In the genomic region with DNA sequence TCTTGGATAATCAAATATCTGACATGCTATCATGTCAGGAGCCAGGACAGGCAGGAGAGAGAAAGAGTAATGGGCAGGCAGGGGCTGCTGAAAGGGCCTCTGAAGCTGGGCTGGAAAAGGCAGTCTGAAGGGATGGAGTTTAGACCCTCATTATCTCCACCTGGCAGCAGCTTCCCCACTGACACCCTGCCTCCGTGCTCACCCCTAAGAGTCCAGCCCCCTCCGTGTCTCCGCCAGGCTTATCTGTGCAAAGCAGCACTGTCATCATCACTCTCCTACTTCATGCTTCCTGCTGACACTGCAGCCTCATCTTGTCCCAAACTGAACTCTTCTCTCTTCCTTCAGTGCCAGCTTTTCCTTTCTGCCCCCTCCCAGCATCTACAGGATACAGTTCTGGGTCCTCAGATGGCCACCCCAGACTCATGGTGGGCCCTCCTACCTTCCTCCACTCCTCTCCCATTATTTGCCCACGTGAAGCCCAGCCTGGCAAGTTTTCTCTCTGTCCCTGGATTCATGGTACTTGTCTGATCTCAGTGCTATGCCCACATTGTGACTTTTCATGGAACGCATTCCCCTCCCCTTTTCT, we compare ENCODE assay signal across 1 cellular context.
TF ChIP-seq lines count a peak whose summit lies in the region.

No MANE protein-coding gene starts in this region.

TF ChIP-seq in SK-N-SH, 30 proteins besides CTCF, POLR2A, EP300 and RAD21 (continued from another document):
- no peak for TF ChIP-seq TEAD4 (IDR thresholded peaks at IDR 0.05; ENCODE audit: borderline replicate concordance, insufficient read depth)
- TF ChIP-seq, protein P1, sequence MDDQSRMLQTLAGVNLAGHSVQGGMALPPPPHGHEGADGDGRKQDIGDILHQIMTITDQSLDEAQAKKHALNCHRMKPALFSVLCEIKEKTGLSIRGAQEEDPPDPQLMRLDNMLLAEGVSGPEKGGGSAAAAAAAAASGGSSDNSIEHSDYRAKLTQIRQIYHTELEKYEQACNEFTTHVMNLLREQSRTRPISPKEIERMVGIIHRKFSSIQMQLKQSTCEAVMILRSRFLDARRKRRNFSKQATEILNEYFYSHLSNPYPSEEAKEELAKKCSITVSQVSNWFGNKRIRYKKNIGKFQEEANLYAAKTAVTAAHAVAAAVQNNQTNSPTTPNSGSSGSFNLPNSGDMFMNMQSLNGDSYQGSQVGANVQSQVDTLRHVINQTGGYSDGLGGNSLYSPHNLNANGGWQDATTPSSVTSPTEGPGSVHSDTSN (IDR thresholded peaks at IDR 0.05): no peak
- no peak for TF ChIP-seq EZH2phosphoT487 (IDR thresholded peaks at IDR 0.05; ENCODE audit: borderline replicate concordance, low read depth)
